In the genomic region with DNA sequence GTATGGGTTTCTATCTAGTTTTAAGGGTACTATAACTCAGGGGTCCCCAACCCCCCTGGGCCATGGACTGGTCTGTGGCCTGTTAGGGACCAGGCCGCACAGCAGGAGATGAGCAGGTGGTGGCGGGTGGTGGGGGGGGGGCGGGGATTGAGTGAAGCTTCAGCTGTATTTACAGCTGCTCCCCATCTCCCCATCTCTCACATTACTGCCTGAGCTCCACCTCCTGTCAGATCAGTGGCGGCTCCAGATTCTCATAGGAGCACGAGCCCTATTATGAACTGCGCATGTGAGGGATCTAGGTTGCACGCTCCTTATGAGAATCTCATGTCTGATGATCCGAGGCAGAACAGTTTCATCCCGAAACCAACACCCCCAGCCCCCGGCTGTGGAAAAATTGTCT, we compare ENCODE assay signal across 14 cellular contexts.
"Had no signal": no experiment of that assay in that cellular context is flagged by ENCODE, and none has a peak within 500 bp of the region (broad histone marks: within the 10 kb centered on the region; RNA-seq: fewer than 3 reads in every experiment).

No MANE protein-coding gene starts in this region.

- H3K9me3 ChIP-seq: pancreas had no signal

- H3K27me3 ChIP-seq: brain microvascular endothelial cell, hepatocyte, pancreas had no signal

- ATAC-seq: activated CD8-positive, alpha-beta T cell treated with anti-CD3 and anti-CD28 coated beads for 36 hours; activated T-cell treated with anti-CD3 and anti-CD28 coated beads, Interleukin-2, amount 50 U/mL, for 72 hours; effector memory CD8-positive, alpha-beta T cell; pancreas; stimulated activated naive CD8-positive, alpha-beta T cell treated with anti-CD3 and anti-CD28 coated beads, Interleukin-15, Interleukin-2, amounts not matched to agents 100 U/mL and 50 U/mL, for 24 hours had no signal

- H3K36me3 ChIP-seq: brain microvascular endothelial cell, pancreas had no signal

- H2AFZ ChIP-seq: hepatocyte had no signal

- H3K79me2 ChIP-seq: hepatocyte had no signal

- H3K4me3 ChIP-seq: hepatocyte, pancreas had no signal

- DNase-seq: activated CD4-positive, alpha-beta T cell treated with anti-CD3 and anti-CD28 coated beads for 4 hours; activated CD8-positive, alpha-beta memory T cell treated with anti-CD3 and anti-CD28 coated beads, Interleukin-2, amount 50 U/mL, for 4 hours; activated CD8-positive, alpha-beta T cell treated with anti-CD3 and anti-CD28 coated beads for 36 hours; activated gamma-delta T cell treated with Interleukin-2 at 50 U/mL for 16 hours; activated naive CD8-positive, alpha-beta T cell treated with anti-CD3 and anti-CD28 coated beads for 36 hours; activated T-cell treated with anti-CD3 and anti-CD28 coated beads, Interleukin-2, amount 50 U/mL, for 72 hours; brain microvascular endothelial cell; effector memory CD8-positive, alpha-beta T cell; kidney glomerular epithelial cell; pancreas; stimulated activated CD4-positive, alpha-beta T cell treated with anti-CD3 and anti-CD28 coated beads, Interleukin-4, amount 100 ng/mL, for 1 hour; stimulated activated CD8-positive, alpha-beta memory T cell treated with anti-CD3 and anti-CD28 coated beads, Interleukin-4, amount 100 ng/mL, for 48 hours; stimulated activated naive CD8-positive, alpha-beta T cell treated with anti-CD3 and anti-CD28 coated beads, Interleukin-15, Interleukin-2, amounts not matched to agents 100 U/mL and 50 U/mL, for 24 hours had no signal

- H3K27ac ChIP-seq: brain microvascular endothelial cell, hepatocyte, pancreas had no signal

- H3K4me2 ChIP-seq: hepatocyte had no signal

- FAIRE-seq: pancreas had no signal
